In genomic region chr2:31138037-31138962, GRCh38 we compare ENCODE assay signal across 8 cellular contexts. TPM values are rescaled to one million over a fixed set of nuclear protein-coding genes. Genes with fewer than 3 reads are reported as not detected.
A peak's percentile ranks its signal among the peaks of the same experiment; 100 is the strongest.
DNase-seq lines count a peak whose midpoint lies in the region; TF ChIP-seq lines count a peak whose summit lies in the region.

Gene GALNT14 (minus strand): TSS chr2:31138440. CDS start chr2:31138086, 354 bp downstream.

- in situ Hi-C loops in astrocyte of the spinal cord (cut with HindIII; ENCODE audit: low sequenced_read_pairs): no loop called here

- H3K27ac ChIP-seq in OCI-LY1 (ENCODE audit: low read depth, low read length, poor library complexity, severe bottlenecking): no peak within 1 kb of the TSS

- no peaks in the 10 kb centered on the region for H4K20me1 ChIP-seq in OCI-LY1 (ENCODE audit: insufficient read depth, low read length)

- no peaks in the 10 kb centered on the region for H3K36me3 Mint-ChIP-seq in HFFc6 (ENCODE audit: low read depth)

- peaks cover 37% of the 10 kb centered on the region for H3K27me3 Mint-ChIP-seq in HFFc6 (ENCODE audit: insufficient read depth)

- no peak within 1 kb of the TSS for H2AFZ ChIP-seq in OCI-LY1 (ENCODE audit: low read length)

- no peak within 1 kb of the TSS for H3K27ac Mint-ChIP-seq in HFFc6

- no peaks in the 10 kb centered on the region for H3K9me2 ChIP-seq in OCI-LY1 (ENCODE audit: low read depth, low read length)

- no peaks in the 10 kb centered on the region for H3K9me3 ChIP-seq in OCI-LY1 (ENCODE audit: low read length)

- H3K36me3 ChIP-seq in OCI-LY1 (ENCODE audit: insufficient read depth, low read length): no peaks in the 10 kb centered on the region

- no peaks in the 10 kb centered on the region for H3K27me3 ChIP-seq in OCI-LY1 (ENCODE audit: insufficient read depth, low read length)

- peak within 1 kb of the TSS; percentile 43 for H3K4me2 ChIP-seq in OCI-LY1 (ENCODE audit: low read length)

- H3K4me1 Mint-ChIP-seq in HFFc6 (ENCODE audit: low read depth): no peaks in the 10 kb centered on the region

- no peaks in the 10 kb centered on the region for H3F3A ChIP-seq in OCI-LY1 (ENCODE audit: insufficient read depth, low read length)

- DNase-seq in DMS53 treated with DMSO at 0.1 percent for 48 hours (lab: John Stamatoyannopoulos, UW; ENCODE audit: unreplicated experiment) (peak; percentile 42), HFFc6 (peak; percentile 3), astrocyte of the spinal cord (ENCODE audit: low read depth, low spot score) (peak; percentile 9), hypothalamus (lab: John Stamatoyannopoulos, UW) (peak in 40 of 51 donors; percentile 3 to 72 (median 32)), putamen (ENCODE audit: low spot score) (peak; percentile 25), NCI-H2107 treated with DMSO at 0.1 percent for 48 hours (lab: John Stamatoyannopoulos, UW; ENCODE audit: unreplicated experiment) (no peak), NK-92 (lab: John Stamatoyannopoulos, UW; ENCODE audit: unreplicated experiment) (no peak)

- H3K4me3 ChIP-seq in OCI-LY1 (ENCODE audit: low read depth, low read length, poor library complexity, severe bottlenecking) (peak within 1 kb of the TSS; percentile 43), astrocyte of the spinal cord (ENCODE audit: low read depth, low read length) (peak within 1 kb of the TSS; percentile 29)

- H3K9ac ChIP-seq in OCI-LY1 (ENCODE audit: low read length): no peak within 1 kb of the TSS

- TF ChIP-seq CTCF in HFFc6 (IDR thresholded peaks at IDR 0.05) (peak; percentile 57; the same call in 1 of the 2 replicates), OCI-LY1 (IDR thresholded peaks at IDR 0.05; ENCODE audit: low read length) (peak; percentile 34; the same call in 1 of the 2 replicates), astrocyte of the spinal cord (IDR thresholded peaks at IDR 0.05; ENCODE audit: low read depth, low read length) (peak; percentile 36)

- no peak within 1 kb of the TSS; the same call in 1 of the 2 replicates for H3K4me3 Mint-ChIP-seq in HFFc6

- H3K4me1 ChIP-seq in OCI-LY1 (ENCODE audit: insufficient read depth, low read length, severe bottlenecking): peaks cover 6% of the 10 kb centered on the region

- no peaks in the 10 kb centered on the region for H3K9me3 Mint-ChIP-seq in HFFc6

- H3K79me2 ChIP-seq in OCI-LY1 (ENCODE audit: insufficient read depth, low read length): no peaks in the 10 kb centered on the region

RNA-seq across cellular contexts. Expression of gene GALNT14, which starts in this region (rescaled TPM):
- total RNA-seq in HFFc6 (2021; fragmentation: NEBNext Ultra II Directional; extraction: Animal tissue kit (Norgen Biotek cat#: 25700)): 1 to 10 TPM in 1 of 6 experiments, under 1 TPM in 4, not detected in 1; 0.11 to 1.0 (median 0.25) TPM

Comparison
In these comparisons a context has a peak if more than half of its experiments do, and no peak if none do; other contexts are left out.
1. DNase-seq: peak in DMS53 treated with DMSO at 0.1 percent for 48 hours (single experiment), HFFc6 (single experiment), astrocyte of the spinal cord (single experiment), hypothalamus (40 of 51) and putamen (single experiment); none in NCI-H2107 treated with DMSO at 0.1 percent for 48 hours (single experiment) and NK-92 (single experiment).
2. Peak in every context shown above with its lines, with median percentiles within 50 percentile points of each other: CTCF ChIP-seq.